ENCODE assay signal across 12 cellular contexts in the genomic region with DNA sequence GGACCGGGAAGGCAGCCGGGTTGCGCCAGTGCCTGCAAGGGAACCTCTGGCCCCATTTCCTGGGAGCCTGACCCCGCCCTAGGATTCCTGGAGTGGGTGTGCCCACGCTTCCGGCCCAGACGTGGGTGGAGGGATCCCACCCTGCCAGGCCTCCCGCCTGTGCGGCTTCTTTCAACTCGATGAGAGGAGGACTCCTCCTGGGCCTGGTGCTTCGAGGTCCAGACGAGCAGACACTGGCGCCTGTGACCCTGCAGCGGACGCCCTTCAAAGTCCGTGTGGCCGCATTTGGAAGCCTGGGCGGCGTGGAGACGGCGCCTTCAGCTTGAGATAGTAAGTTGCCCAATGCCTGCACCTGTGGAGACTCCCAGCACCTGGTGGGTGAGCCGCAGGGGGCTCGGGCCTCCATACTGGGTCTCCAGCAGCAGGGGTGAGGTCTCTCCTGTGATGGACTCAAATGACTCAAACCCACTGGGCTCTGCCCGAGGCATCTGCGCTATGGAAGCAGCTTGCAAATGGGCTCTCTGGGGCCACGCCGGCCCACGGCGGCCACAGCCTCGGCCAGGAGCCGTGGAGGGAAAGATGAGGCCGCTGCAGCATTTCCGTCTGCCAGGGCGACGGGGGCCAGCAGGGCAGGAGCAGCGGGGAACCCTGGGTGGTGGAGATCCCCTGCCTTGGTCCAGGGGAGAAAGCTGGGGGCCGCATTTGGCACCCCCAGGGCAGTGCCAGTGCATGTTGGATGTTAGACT.
A peak's percentile ranks its signal among the peaks of the same experiment; 100 is the strongest.
DNase-seq lines count a peak whose midpoint lies in the region; ATAC-seq and TF ChIP-seq lines count a peak whose summit lies in the region.
"Had no signal": no experiment of that assay in that cellular context is flagged by ENCODE, and none has a peak within 500 bp of the region (broad histone marks: within the 10 kb centered on the region; RNA-seq: fewer than 3 reads in every experiment).

No MANE protein-coding gene starts in this region.

- peaks cover 12% of the 10 kb centered on the region for H3F3A ChIP-seq in PC-3 (ENCODE audit: low read length, unreplicated experiment)

- peaks cover 6% of the 10 kb centered on the region; the same call in 1 of the 2 replicates for H4K20me1 ChIP-seq in PC-3 (ENCODE audit: low read length)

- H3K36me3 ChIP-seq in PC-3 (ENCODE audit: low read depth, low read length): peaks cover 38% of the 10 kb centered on the region

- POLR2A ChIA-PET in PC-3 (lab: Charles Lee; ENCODE audit: unreplicated experiment): interaction anchor here (0.6 kb wide), 1 partner anchor 80 kb away, joined by 4 read pairs; no protein-coding TSS in a partner anchor

- intact Hi-C loops in PC-3 (cut with micrococcal nuclease): loop anchor here (5.0 kb wide), 1 partner anchor 44 kb away; no protein-coding TSS in a partner anchor

- H3K27ac ChIP-seq in PC-3 (ENCODE audit: low read length): peak overlapping the region; percentile 99

- DNase-seq in AG08395 (ENCODE audit: low spot score) (peak; percentile 82), PC-3 (peak; percentile 90), omental fat pad (ENCODE audit: low spot score) (peak; percentile 58), cortex of kidney (lab: John Stamatoyannopoulos, UW) (no peak), GM19240 (ENCODE audit: insufficient read length, low spot score) (no peak), CD1c-positive myeloid dendritic cell (ENCODE audit: extremely low spot score) (no peak)
- no peak for DNase-seq in stimulated activated CD4-positive, alpha-beta T cell treated with anti-CD3 and anti-CD28 coated beads, Interleukin-2, amount 100 ng/mL, for 24 hours
- DNase-seq: CD4-positive, alpha-beta memory T cell; Karpas-422; stimulated activated naive CD8-positive, alpha-beta T cell treated with anti-CD3 and anti-CD28 coated beads, Interleukin-15, Interleukin-2, amounts not matched to agents 100 U/mL and 50 U/mL, for 24 hours had no signal

- CTCF ChIA-PET in PC-3 (lab: Charles Lee): interaction anchor here (1.1 kb wide), 1 partner anchor 80 kb away, joined by 5 read pairs; no protein-coding TSS in a partner anchor

- H3K4me3 ChIP-seq in PC-3 (ENCODE audit: low read length): peak overlapping the region; percentile 94

- peaks cover 100% of the 10 kb centered on the region for H3K79me2 ChIP-seq in PC-3 (ENCODE audit: low read length)

- H3K27me3 ChIP-seq in PC-3 (ENCODE audit: low read length): no peaks in the 10 kb centered on the region

- ATAC-seq in PC-3: peak; percentile 42
- ATAC-seq in esophagus mucosa: peak; percentile 74
- ATAC-seq in omental fat pad (ENCODE audit: low FRiP score): peak; percentile 72
- ATAC-seq: naive thymus-derived CD8-positive, alpha-beta T cell; stimulated activated naive CD8-positive, alpha-beta T cell treated with anti-CD3 and anti-CD28 coated beads, Interleukin-15, Interleukin-2, amounts not matched to agents 100 U/mL and 50 U/mL, for 24 hours had no signal

- no peaks in the 10 kb centered on the region for H3K9me3 ChIP-seq in PC-3 (ENCODE audit: low read length)

- peak overlapping the region; percentile 99 for H3K9ac ChIP-seq in PC-3 (ENCODE audit: low read length)

- no peak for TF ChIP-seq CTCF in PC-3 (conservative IDR thresholded peaks at IDR 0.05; ENCODE audit: low read depth, low read length)
- no peak for TF ChIP-seq CTCF in omental fat pad (IDR thresholded peaks at IDR 0.05)

- no peak overlapping the region for H2AFZ ChIP-seq in PC-3 (ENCODE audit: low read length)

- no peaks in the 10 kb centered on the region for H3K9me2 ChIP-seq in PC-3 (replicated peaks; ENCODE audit: low read length)

- peaks cover 71% of the 10 kb centered on the region for H3K4me1 ChIP-seq in PC-3 (ENCODE audit: insufficient read depth, low read length)

- H3K4me2 ChIP-seq in PC-3 (ENCODE audit: low read length): peak overlapping the region; percentile 100

- TSS peak; percentile 0 for BruUV-seq in PC-3 (replicated peaks; lab: Mats Ljungman, UMichigan)

Comparison
In these comparisons a context has a peak if more than half of its experiments do, and no peak if none do; other contexts are left out.
1. DNase-seq: peak in AG08395 (single experiment), PC-3 (single experiment) and omental fat pad (single experiment); none in cortex of kidney (single experiment), stimulated activated CD4-positive, alpha-beta T cell treated with anti-CD3 and anti-CD28 coated beads, Interleukin-2, amount 100 ng/mL, for 24 hours (0 of 2), GM19240 (single experiment) and CD1c-positive myeloid dendritic cell (single experiment).
2. Peak in every context shown above with its lines, with median percentiles within 50 percentile points of each other: ATAC-seq.